ENCODE assay signal across 13 cellular contexts in the genomic region with DNA sequence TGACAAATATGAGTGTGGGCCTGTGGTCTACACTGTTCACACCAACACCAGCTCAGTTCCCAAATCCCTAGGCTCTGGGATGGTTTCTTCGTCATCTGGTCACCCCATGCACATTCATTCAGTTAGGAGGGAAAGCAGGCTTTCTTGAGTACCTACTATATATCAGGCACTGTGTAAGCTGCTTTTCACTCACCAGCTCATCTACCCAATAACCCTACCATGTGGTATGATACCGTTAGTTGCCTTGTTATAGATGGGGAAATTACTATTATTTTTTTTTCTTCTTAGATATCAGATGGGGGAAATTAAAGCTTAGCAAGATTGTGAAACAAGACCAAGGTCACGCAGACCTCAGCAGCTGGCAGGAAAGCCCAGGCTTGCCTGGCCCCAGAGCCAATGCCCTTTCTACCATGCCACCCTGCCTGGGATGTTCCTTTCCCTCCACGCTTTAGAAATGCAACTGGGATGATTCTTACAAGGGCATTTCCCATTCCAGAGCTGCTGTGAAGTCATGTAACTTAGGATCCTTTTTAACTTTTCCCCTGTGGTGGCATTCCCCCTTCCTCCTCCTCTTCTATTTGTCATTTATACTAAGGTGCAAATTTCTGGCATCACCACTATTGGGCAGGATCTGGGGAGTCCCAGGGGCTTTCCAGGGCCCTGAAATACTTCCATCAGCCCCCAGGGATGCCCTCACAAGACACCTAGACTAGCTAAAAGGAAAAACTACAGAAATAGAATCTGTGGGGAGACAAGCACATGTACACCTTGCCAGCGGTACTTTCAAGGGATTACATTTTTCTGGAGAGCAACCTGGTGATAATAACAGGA.
DNase-seq lines count a peak whose midpoint lies in the region; ATAC-seq, FAIRE-seq and TF ChIP-seq lines count a peak whose summit lies in the region.
"Had no signal": no experiment of that assay in that cellular context is flagged by ENCODE, and none has a peak within 500 bp of the region (broad histone marks: within the 10 kb centered on the region; RNA-seq: fewer than 3 reads in every experiment).

No MANE protein-coding gene starts in this region.

- H3K4me1 Mint-ChIP-seq in CD4-positive, CD25-positive, alpha-beta regulatory T cell: peaks cover 47 to 78% (median 70%) of the 10 kb centered on the region in 4 donors
- peaks cover 64% of the 10 kb centered on the region for H3K4me1 Mint-ChIP-seq in activated naive CD8-positive, alpha-beta T cell treated with anti-CD3 and anti-CD28 coated beads for 36 hours

- TF ChIP-seq CTCF in GM12865 (IDR thresholded peaks at IDR 0.05; ENCODE audit: insufficient read depth, low read depth, low read length, missing control alignments) (no peak), pancreas (IDR thresholded peaks at IDR 0.05) (no peak)

- peaks cover 2% of the 10 kb centered on the region for H3K36me3 ChIP-seq in CD4-positive, CD25-positive, alpha-beta regulatory T cell (ENCODE audit: control insufficient read depth, insufficient read depth, low read length)
- H3K36me3 ChIP-seq in pancreas: no peaks in the 10 kb centered on the region
- H3K36me3 ChIP-seq: thoracic aorta had no signal

- no peak for ATAC-seq in CD4-positive, CD25-positive, alpha-beta regulatory T cell (ENCODE audit: low read depth in 2 of 2)
- ATAC-seq in pancreas (peak; percentile 12 to 45 (median 26)), GM21529 (IDR thresholded peaks at IDR 0.05; ENCODE audit: unreplicated experiment) (no peak)

- WGBS in pancreas, 2 donors: 39 to 55% methylated on average over 5 of the region's 5 CpGs

- peaks cover 67% of the 10 kb centered on the region for H3K4me1 ChIP-seq in CD4-positive, CD25-positive, alpha-beta regulatory T cell (ENCODE audit: control insufficient read depth, insufficient read depth, low read length, poor library complexity, severe bottlenecking)
- peaks cover 19 to 64% (median 37%) of the 10 kb centered on the region in 3 donors for H3K4me1 ChIP-seq in pancreas

- no peak for DNase-seq in CD4-positive, CD25-positive, alpha-beta regulatory T cell
- DNase-seq in GM12865 (ENCODE audit: low read depth) (peak; percentile 49), pancreas (peak in 2 of 6 donors; percentile 22 to 28), T1000 (lab: John Stamatoyannopoulos, UW) (no peak), caudate nucleus (lab: John Stamatoyannopoulos, UW) (no peak)
- DNase-seq in activated naive CD8-positive, alpha-beta T cell treated with anti-CD3 and anti-CD28 coated beads for 36 hours: peak; percentile 42
- DNase-seq: activated effector memory CD4-positive, alpha-beta T cell treated with anti-CD3 and anti-CD28 coated beads, Interleukin-2, amount 50 U/mL, for 16 hours; cerebellar nuclear complex; midbrain had no signal

- intact Hi-C loops in pancreas (cut with DNase I): no loop called here

- no peaks in the 10 kb centered on the region for H3K9me3 ChIP-seq in CD4-positive, CD25-positive, alpha-beta regulatory T cell (ENCODE audit: control insufficient read depth in 2 of 2, low read length in 2 of 2)
- no peaks in the 10 kb centered on the region for H3K9me3 ChIP-seq in pancreas
- H3K9me3 ChIP-seq: thoracic aorta had no signal

- peak overlapping the region; percentile 46 to 88 (median 68) for H3K4me3 Mint-ChIP-seq in CD4-positive, CD25-positive, alpha-beta regulatory T cell
- peak overlapping the region; percentile 26 for H3K4me3 Mint-ChIP-seq in activated naive CD8-positive, alpha-beta T cell treated with anti-CD3 and anti-CD28 coated beads for 36 hours

- peaks cover 10% of the 10 kb centered on the region for H3K36me3 Mint-ChIP-seq in CD4-positive, CD25-positive, alpha-beta regulatory T cell
- peaks cover 3% of the 10 kb centered on the region for H3K36me3 Mint-ChIP-seq in activated naive CD8-positive, alpha-beta T cell treated with anti-CD3 and anti-CD28 coated beads for 36 hours

- no peak for FAIRE-seq in pancreas (lab: Jason Lieb, UNC)
- FAIRE-seq: D721Med, TTC549 had no signal

- H3K27ac ChIP-seq in CD4-positive, CD25-positive, alpha-beta regulatory T cell (ENCODE audit: insufficient read depth, low read length, poor library complexity, severe bottlenecking): peak overlapping the region; percentile 85
- H3K27ac ChIP-seq in pancreas (peak overlapping the region in 3 of 4 donors; percentile 30 to 60 (median 56)), caudate nucleus (ENCODE audit: low read depth, low read length) (no peak overlapping the region)
- H3K27ac ChIP-seq: thoracic aorta had no signal

- H3K9me3 Mint-ChIP-seq in CD4-positive, CD25-positive, alpha-beta regulatory T cell: no peaks in the 10 kb centered on the region
- no peaks in the 10 kb centered on the region for H3K9me3 Mint-ChIP-seq in activated naive CD8-positive, alpha-beta T cell treated with anti-CD3 and anti-CD28 coated beads for 36 hours

- peak overlapping the region; percentile 93 to 99 (median 96) for H3K27ac Mint-ChIP-seq in CD4-positive, CD25-positive, alpha-beta regulatory T cell
- H3K27ac Mint-ChIP-seq in activated naive CD8-positive, alpha-beta T cell treated with anti-CD3 and anti-CD28 coated beads for 36 hours: peak overlapping the region; percentile 44

- no peaks in the 10 kb centered on the region for H3K27me3 ChIP-seq in CD4-positive, CD25-positive, alpha-beta regulatory T cell (ENCODE audit: control insufficient read depth, insufficient read depth, low read length)
- no peaks in the 10 kb centered on the region for H3K27me3 ChIP-seq in pancreas

- no peaks in the 10 kb centered on the region for H3K27me3 Mint-ChIP-seq in CD4-positive, CD25-positive, alpha-beta regulatory T cell
- no peaks in the 10 kb centered on the region for H3K27me3 Mint-ChIP-seq in activated naive CD8-positive, alpha-beta T cell treated with anti-CD3 and anti-CD28 coated beads for 36 hours

- H3K4me3 ChIP-seq in CD4-positive, CD25-positive, alpha-beta regulatory T cell (ENCODE audit: low read depth, low read length): peak overlapping the region; percentile 21
- H3K4me3 ChIP-seq in GM12865 (ENCODE audit: low read depth, low read length): no peak overlapping the region
- H3K4me3 ChIP-seq in pancreas: no peak overlapping the region
- H3K4me3 ChIP-seq: thoracic aorta had no signal

Comparison
In these comparisons a context has a peak if more than half of its experiments do, and no peak if none do; other contexts are left out.
1. ATAC-seq: peak in pancreas (4 of 4); none in CD4-positive, CD25-positive, alpha-beta regulatory T cell (0 of 2) and GM21529 (single experiment).
2. DNase-seq: peak in GM12865 (single experiment) and activated naive CD8-positive, alpha-beta T cell treated with anti-CD3 and anti-CD28 coated beads for 36 hours (single experiment); none in CD4-positive, CD25-positive, alpha-beta regulatory T cell (0 of 3), T1000 (single experiment) and caudate nucleus (0 of 61).